8 cellular contexts compared by ENCODE assay signal in the genomic region with DNA sequence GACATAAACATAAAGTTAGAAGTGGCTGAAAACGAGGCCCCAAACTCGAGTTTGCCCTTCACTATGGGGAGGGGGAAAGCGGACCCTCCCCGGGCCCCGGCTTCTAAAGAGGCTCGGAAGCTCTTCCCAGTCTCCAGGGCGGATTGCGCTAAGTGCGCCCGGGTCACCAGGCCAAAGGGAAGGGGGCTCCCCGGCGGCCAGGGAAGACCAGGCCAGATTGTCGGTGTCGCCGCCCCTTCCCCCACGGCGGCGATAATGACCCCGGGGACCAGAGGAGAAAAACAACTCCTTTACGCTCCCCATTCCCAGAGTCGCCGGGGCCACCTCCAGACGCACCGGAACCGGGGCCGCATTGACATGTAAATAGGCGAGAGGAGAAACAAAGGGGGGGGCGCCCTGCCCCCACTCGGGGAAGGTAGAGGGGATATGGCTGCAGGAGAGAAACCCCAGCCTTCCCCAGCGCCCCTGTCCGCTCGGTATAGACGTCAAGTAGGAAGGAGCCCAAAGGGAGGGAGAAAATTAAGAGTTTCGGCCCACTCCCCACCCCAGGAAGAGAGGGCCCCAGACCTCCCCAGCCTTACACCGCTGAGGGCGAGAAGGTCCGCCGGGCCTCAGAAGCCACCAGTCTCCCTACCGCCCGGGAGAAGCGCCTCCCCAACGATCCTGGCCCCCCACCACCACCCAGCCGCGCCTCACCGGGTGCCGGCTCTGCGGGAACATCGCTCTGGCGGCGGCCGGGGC. TPM values are rescaled to one million over a fixed set of nuclear protein-coding genes. Genes with fewer than 3 reads are reported as not detected.
DNase-seq lines count a peak whose midpoint lies in the region; ATAC-seq and TF ChIP-seq lines count a peak whose summit lies in the region.

No MANE protein-coding gene starts in this region.

- H3K27ac ChIP-seq in PC-9: peak overlapping the region; percentile 83
- no peak overlapping the region for H3K27ac ChIP-seq in effector memory CD4-positive, alpha-beta T cell (ENCODE audit: insufficient read depth, low read length, poor library complexity, severe bottlenecking)
- peak overlapping the region; percentile 45 for H3K27ac ChIP-seq in mesodermal cell (ENCODE audit: low read depth, low read length, severe bottlenecking)
- H3K27ac ChIP-seq in vagina: peak overlapping the region; percentile 87

- POLR2A ChIA-PET in PC-9 (lab: Charles Lee; ENCODE audit: unreplicated experiment): no interaction called here

- H3K36me3 ChIP-seq in PC-9 (ENCODE audit: low read depth) (peaks cover 29% of the 10 kb centered on the region), mesodermal cell (ENCODE audit: control insufficient read depth, insufficient read depth, low read length) (peaks cover 25% of the 10 kb centered on the region), vagina (peaks cover 0 to 8% of the 10 kb centered on the region in 2 donors)
- no peaks in the 10 kb centered on the region for H3K36me3 ChIP-seq in effector memory CD4-positive, alpha-beta T cell (ENCODE audit: control insufficient read depth, insufficient read depth, low read length)

- peaks cover 64% of the 10 kb centered on the region for H3K79me2 ChIP-seq in PC-9 (ENCODE audit: low read depth)

- no peak for ATAC-seq in GM18861 (IDR thresholded peaks at IDR 0.05; ENCODE audit: unreplicated experiment)

- peak overlapping the region; percentile 63 for H2AFZ ChIP-seq in PC-9

- CTCF ChIA-PET in PC-9 (lab: Charles Lee): no interaction called here

- H4K20me1 ChIP-seq in PC-9 (ENCODE audit: insufficient read depth): peaks cover 42% of the 10 kb centered on the region

- no peak for TF ChIP-seq CTCF in GM12865 (IDR thresholded peaks at IDR 0.05; ENCODE audit: insufficient read depth, low read depth, low read length, missing control alignments)
- no peak for TF ChIP-seq CTCF in PC-9 (conservative IDR thresholded peaks at IDR 0.05)
- TF ChIP-seq CTCF in vagina (IDR thresholded peaks at IDR 0.05): no peak

- WGBS in mesodermal cell (ENCODE audit: insufficient coverage in 2 of 2), 2 experiments: 0% methylated on average over 8 to 19 of the region's 51 CpGs

- TSS peak; percentile 3 for BruUV-seq in PC-9 (replicated peaks; lab: Mats Ljungman, UMichigan)

- H3K9me3 ChIP-seq in PC-9 (ENCODE audit: insufficient read depth, low read depth) (no peaks in the 10 kb centered on the region), mesodermal cell (ENCODE audit: control insufficient read depth, low read length) (no peaks in the 10 kb centered on the region), vagina (no peaks in the 10 kb centered on the region)
- H3K9me3 ChIP-seq in effector memory CD4-positive, alpha-beta T cell (ENCODE audit: control insufficient read depth, low read length): no peaks in the 10 kb centered on the region

- intact Hi-C loops in PC-9 (cut with micrococcal nuclease; ENCODE audit: unreplicated experiment): loop anchor here (2.0 to 10.0 kb wide), 9 partner anchors 165 to 1513 kb away; no protein-coding TSS in a partner anchor
- intact Hi-C loops in vagina (cut with DNase I): loop anchor here (5.0 to 10.0 kb wide), 4 partner anchors 75 to 163 kb away; no protein-coding TSS in a partner anchor

- H3K4me1 ChIP-seq in PC-9 (replicated peaks; ENCODE audit: insufficient read depth) (peaks cover 46% of the 10 kb centered on the region), mesodermal cell (ENCODE audit: control insufficient read depth, insufficient read depth, low read length, poor library complexity, severe bottlenecking) (peaks cover 18% of the 10 kb centered on the region), vagina (peaks cover 49% of the 10 kb centered on the region)
- peaks cover 4% of the 10 kb centered on the region for H3K4me1 ChIP-seq in effector memory CD4-positive, alpha-beta T cell (ENCODE audit: control insufficient read depth, insufficient read depth, low read length, poor library complexity, severe bottlenecking)

- H3K9me2 ChIP-seq in PC-9 (ENCODE audit: insufficient read depth): no peaks in the 10 kb centered on the region

- no peak for TF ChIP-seq POLR2A in vagina (IDR thresholded peaks at IDR 0.05)

- H3K4me2 ChIP-seq in PC-9: peak overlapping the region; percentile 95

- DNase-seq in GM12865 (ENCODE audit: low read depth) (peak; percentile 47), PC-9 (peak in 1 of 2 experiments; percentile 54), vagina (ENCODE audit: extremely low spot score in 2 of 2) (no peak), CD1c-positive myeloid dendritic cell (ENCODE audit: extremely low spot score) (no peak), foreskin melanocyte (no peak)
- DNase-seq in effector memory CD4-positive, alpha-beta T cell: no peak

- H3K4me3 ChIP-seq in GM12865 (ENCODE audit: low read depth, low read length) (peak overlapping the region; percentile 74), PC-9 (peak overlapping the region; percentile 79), mesodermal cell (ENCODE audit: extremely low read depth, insufficient read depth, low read length, poor library complexity, severe bottlenecking) (peak overlapping the region; percentile 76), vagina (peak overlapping the region; percentile 80 to 85)
- H3K4me3 ChIP-seq in effector memory CD4-positive, alpha-beta T cell (ENCODE audit: insufficient read depth, low read depth, low read length, poor library complexity, severe bottlenecking): peak overlapping the region; percentile 32

- peaks cover 25% of the 10 kb centered on the region for H3F3A ChIP-seq in PC-9 (ENCODE audit: insufficient read depth, low read depth)

- H3K27me3 ChIP-seq in PC-9 (ENCODE audit: insufficient read depth, low read depth): no peaks in the 10 kb centered on the region
- peaks cover 7% of the 10 kb centered on the region for H3K27me3 ChIP-seq in effector memory CD4-positive, alpha-beta T cell (replicated peaks; ENCODE audit: control insufficient read depth, insufficient read depth, low read length, poor library complexity, severe bottlenecking)
- H3K27me3 ChIP-seq in vagina: no peaks in the 10 kb centered on the region

RNA-seq across cellular contexts. Expression of a gene that starts 1.7 kb away (rescaled TPM):
- total RNA-seq in PC-9 (2021) (69.9 and 80.9 TPM in 2 replicates), vagina (75.1 TPM)
- polyA plus RNA-seq in mesodermal cell (2013, experiment 1 of 2): 33.5 TPM
- polyA plus RNA-seq in mesodermal cell (2013, experiment 2 of 2): 32.8 TPM

Comparison
In these comparisons a context has a peak if more than half of its experiments do, and no peak if none do; other contexts are left out.
1. H3K4me3 ChIP-seq: peak in every context shown above with its lines; median percentile 82 in vagina; 79 in PC-9; 76 in mesodermal cell; 74 in GM12865; 32 in effector memory CD4-positive, alpha-beta T cell.